2 cellular contexts compared by ENCODE assay signal in genomic region chr22:20942203-20942902, GRCh38. TPM values are rescaled to one million over a fixed set of nuclear protein-coding genes. Genes with fewer than 3 reads are reported as not detected.
"Had no signal": no experiment of that assay in that cellular context is flagged by ENCODE, and none has a peak within 500 bp of the region (broad histone marks: within the 10 kb centered on the region; RNA-seq: fewer than 3 reads in every experiment).

No MANE protein-coding gene starts in this region.

RNA-seq across cellular contexts. Expression of gene AIFM3, which starts 24.7 kb away (rescaled TPM):
- total RNA-seq: activated CD4-positive, alpha-beta memory T cell treated with anti-CD3 and anti-CD28 coated beads for 36 hours; T-helper 1 cell treated with Interleukin-12 subunit alpha and Interleukin-12 subunit beta and Interleukin-4 antibody, amounts not matched to agents 30 ng/mL and 1 ng/mL, for 36 hours had no signal
